17 cellular contexts compared by ENCODE assay signal in genomic region chr6:84455630-84456029, GRCh38.
"Had no signal": no experiment of that assay in that cellular context is flagged by ENCODE, and none has a peak within 500 bp of the region (broad histone marks: within the 10 kb centered on the region; RNA-seq: fewer than 3 reads in every experiment).

No MANE protein-coding gene starts in this region.

- FAIRE-seq: keratinocyte had no signal

- H3K27ac Mint-ChIP-seq: activated T-helper 1 cell treated with anti-CD3 and anti-CD28 coated beads, Interleukin-12 subunit alpha, Interleukin-12 subunit beta, Interleukin-2, Interleukin-4 antibody, amounts not matched to agents 30 ng/mL and 10 ng/mL and 1 ng/mL, durations not matched to agents 14 hours and 24 hours and 36 hours; memory B cell; naive thymus-derived CD8-positive, alpha-beta T cell had no signal

- H3K9me3 Mint-ChIP-seq: activated T-helper 1 cell treated with anti-CD3 and anti-CD28 coated beads, Interleukin-12 subunit alpha, Interleukin-12 subunit beta, Interleukin-2, Interleukin-4 antibody, amounts not matched to agents 30 ng/mL and 10 ng/mL and 1 ng/mL, durations not matched to agents 14 hours and 24 hours and 36 hours had no signal

- H2AFZ ChIP-seq: hepatocyte had no signal

- DNase-seq: cerebellar nuclear complex; left ventricle myocardium superior; naive thymus-derived CD8-positive, alpha-beta T cell; posterior cingulate gyrus; stimulated activated CD4-positive, alpha-beta T cell treated with anti-CD3 and anti-CD28 coated beads, Interleukin-15, amount 100 ng/mL, for 24 hours; stimulated activated CD4-positive, alpha-beta T cell treated with anti-CD3 and anti-CD28 coated beads, Interleukin-4, amount 100 ng/mL, for 1 hour; stimulated activated naive CD4-positive, alpha-beta T cell treated with Interleukin-2 at 50 U/mL for 16 hours; substantia nigra; transverse colon had no signal

- H3K4me3 ChIP-seq: ascending aorta, breast epithelium, hepatocyte, right atrium auricular region, skin epidermis, transverse colon had no signal

- H3K27me3 Mint-ChIP-seq: memory B cell had no signal

- H3K27me3 ChIP-seq: ascending aorta, breast epithelium, hepatocyte, right atrium auricular region, transverse colon had no signal

- H3K4me3 Mint-ChIP-seq: activated T-helper 1 cell treated with anti-CD3 and anti-CD28 coated beads, Interleukin-12 subunit alpha, Interleukin-12 subunit beta, Interleukin-2, Interleukin-4 antibody, amounts not matched to agents 30 ng/mL and 10 ng/mL and 1 ng/mL, durations not matched to agents 14 hours and 24 hours and 36 hours; memory B cell; naive thymus-derived CD8-positive, alpha-beta T cell had no signal

- H3K79me2 ChIP-seq: hepatocyte had no signal

- H3K36me3 Mint-ChIP-seq: memory B cell; naive thymus-derived CD8-positive, alpha-beta T cell had no signal

- H3K27ac ChIP-seq: ascending aorta, breast epithelium, hepatocyte, right atrium auricular region, skin epidermis, transverse colon had no signal

- H3K4me2 ChIP-seq: hepatocyte had no signal

- H3K4me1 Mint-ChIP-seq: memory B cell; naive thymus-derived CD8-positive, alpha-beta T cell had no signal

- H3K4me1 ChIP-seq: breast epithelium, right atrium auricular region, transverse colon had no signal

- H3K36me3 ChIP-seq: ascending aorta, breast epithelium, right atrium auricular region, transverse colon had no signal

- H3K9me3 ChIP-seq: ascending aorta, breast epithelium, right atrium auricular region, transverse colon had no signal
